In the genomic region with DNA sequence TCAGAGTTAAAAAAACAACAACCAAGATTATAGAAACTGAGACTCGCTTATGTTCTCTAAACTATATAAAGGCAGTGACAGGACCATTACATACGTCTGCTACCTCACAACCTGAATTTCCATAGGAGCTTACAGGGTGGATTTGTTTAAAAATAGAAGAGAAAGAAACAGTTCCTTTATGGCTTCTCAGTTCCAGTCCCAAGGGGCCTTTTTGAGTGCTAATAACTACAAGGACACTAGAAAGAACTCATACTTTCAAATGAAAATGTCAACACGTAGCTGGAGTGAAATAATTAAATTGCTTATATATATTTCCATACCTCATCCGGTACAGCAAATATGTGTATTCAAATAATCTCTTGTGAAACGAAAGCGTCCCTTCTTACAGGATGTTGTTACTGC, we compare ENCODE assay signal across 14 cellular contexts. TPM values are rescaled to one million over a fixed set of nuclear protein-coding genes. Genes with fewer than 3 reads are reported as not detected.
DNase-seq lines count a peak whose midpoint lies in the region; ATAC-seq and TF ChIP-seq lines count a peak whose summit lies in the region.
"Had no signal": no experiment of that assay in that cellular context is flagged by ENCODE, and none has a peak within 500 bp of the region (broad histone marks: within the 10 kb centered on the region; RNA-seq: fewer than 3 reads in every experiment).

No MANE protein-coding gene starts in this region.

- ATAC-seq in Right ventricle myocardium inferior (no peak), HG03280 (IDR thresholded peaks at IDR 0.05; ENCODE audit: unreplicated experiment) (peak; percentile 82)
- ATAC-seq: A549; activated CD8-positive, alpha-beta memory T cell treated with anti-CD3 and anti-CD28 coated beads, Interleukin-2, amount 10 ng/mL, durations not matched to agents 7 days and 5 days; HCT116; right lobe of liver; T-cell had no signal

- DNase-seq in left ventricle myocardium inferior = no peak
- no peak for DNase-seq in Right ventricle myocardium inferior (ENCODE audit: missing footprints)
- DNase-seq in stimulated activated CD4-positive, alpha-beta T cell treated with anti-CD3 and anti-CD28 coated beads, Interleukin-4, amount 100 ng/mL, for 4 hours = no peak
- no peak for DNase-seq in activated CD8-positive, alpha-beta memory T cell treated with anti-CD3 and anti-CD28 coated beads, Interleukin-2, amount 50 U/mL, for 48 hours
- no peak for DNase-seq in NOMO-1 (lab: John Stamatoyannopoulos, UW; ENCODE audit: unreplicated experiment in 2 of 2)
- no peak for DNase-seq in activated CD4-positive, alpha-beta T cell treated with anti-CD3 and anti-CD28 coated beads for 48 hours
- DNase-seq: activated CD8-positive, alpha-beta memory T cell treated with anti-CD3 and anti-CD28 coated beads, Interleukin-2, amount 10 ng/mL, durations not matched to agents 7 days and 5 days; DND-41; right lobe of liver; T-cell had no signal

- CTCF ChIA-PET in HEK293 (lab: Yijun Ruan, JAX) = interaction anchor here (0.6 to 1.0 kb wide), 2 partner anchors 21 to 77 kb away, joined by 3 read pairs; no protein-coding TSS in a partner anchor

- peaks cover 8% of the 10 kb centered on the region for H3K4me1 ChIP-seq in left ventricle myocardium inferior
- peaks cover 8% of the 10 kb centered on the region; the same call in 1 of the 2 replicates for H3K4me1 ChIP-seq in HEK293 (ENCODE audit: control insufficient read depth, insufficient read depth, low read length)
- H3K4me1 ChIP-seq: A549, right lobe of liver had no signal

- peak overlapping the region; percentile 34 for H3K27ac ChIP-seq in left ventricle myocardium inferior (replicated peaks)
- H3K27ac ChIP-seq in HEK293 (ENCODE audit: extremely low read depth, low read depth, low read length) = no peak overlapping the region
- H3K27ac ChIP-seq: A549, right lobe of liver had no signal

- TF ChIP-seq CTCF in left ventricle myocardium inferior (IDR thresholded peaks at IDR 0.05; ENCODE audit: borderline replicate concordance) = no peak
- TF ChIP-seq CTCF in HEK293 (tag by site-specific recombination; IDR thresholded peaks at IDR 0.05) = no peak

- intact Hi-C loops in left ventricle myocardium inferior (cut with micrococcal nuclease) (no loop called here), Right ventricle myocardium inferior (cut with DNase I) (no loop called here)

- H3K4me3 ChIP-seq in left ventricle myocardium inferior = peak overlapping the region; percentile 34
- H3K4me3 ChIP-seq in HEK293 (ENCODE audit: low read depth, low read length) = no peak overlapping the region
- H3K4me3 ChIP-seq: A549, right lobe of liver had no signal

- H3K36me3 ChIP-seq in left ventricle myocardium inferior = peaks cover 27% of the 10 kb centered on the region
- H3K36me3 ChIP-seq in HEK293 (ENCODE audit: control insufficient read depth in 2 of 2, insufficient read depth in 1 of 2, low read length in 2 of 2) = peaks cover 3 to 13% of the 10 kb centered on the region in 2 experiments; a peak in 2 of 3 replicates

- H3K27me3 ChIP-seq in left ventricle myocardium inferior (ENCODE audit: low read depth) = no peaks in the 10 kb centered on the region
- H3K27me3 ChIP-seq: right lobe of liver had no signal

- POLR2A ChIA-PET in HEK293 (lab: Yijun Ruan, JAX) = no interaction called here

- H3K9me3 ChIP-seq in left ventricle myocardium inferior (replicated peaks) = no peaks in the 10 kb centered on the region
- no peaks in the 10 kb centered on the region for H3K9me3 ChIP-seq in HEK293 (ENCODE audit: control insufficient read depth, insufficient read depth, low read depth, low read length)
- H3K9me3 ChIP-seq: A549, right lobe of liver had no signal

TF ChIP-seq in HEK293, 187 proteins besides CTCF, POLR2A, EP300 and RAD21:
- TF ChIP-seq OSR2 (tag by site-specific recombination; IDR thresholded peaks at IDR 0.05) = peak; percentile 40; the same call in 1 of the 2 replicates
- no peak for TF ChIP-seq ZNF114 (tag by site-specific recombination; IDR thresholded peaks at IDR 0.05)
- TF ChIP-seq, protein P1, sequence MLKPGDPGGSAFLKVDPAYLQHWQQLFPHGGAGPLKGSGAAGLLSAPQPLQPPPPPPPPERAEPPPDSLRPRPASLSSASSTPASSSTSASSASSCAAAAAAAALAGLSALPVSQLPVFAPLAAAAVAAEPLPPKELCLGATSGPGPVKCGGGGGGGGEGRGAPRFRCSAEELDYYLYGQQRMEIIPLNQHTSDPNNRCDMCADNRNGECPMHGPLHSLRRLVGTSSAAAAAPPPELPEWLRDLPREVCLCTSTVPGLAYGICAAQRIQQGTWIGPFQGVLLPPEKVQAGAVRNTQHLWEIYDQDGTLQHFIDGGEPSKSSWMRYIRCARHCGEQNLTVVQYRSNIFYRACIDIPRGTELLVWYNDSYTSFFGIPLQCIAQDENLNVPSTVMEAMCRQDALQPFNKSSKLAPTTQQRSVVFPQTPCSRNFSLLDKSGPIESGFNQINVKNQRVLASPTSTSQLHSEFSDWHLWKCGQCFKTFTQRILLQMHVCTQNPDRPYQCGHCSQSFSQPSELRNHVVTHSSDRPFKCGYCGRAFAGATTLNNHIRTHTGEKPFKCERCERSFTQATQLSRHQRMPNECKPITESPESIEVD (tag by site-specific recombination; IDR thresholded peaks at IDR 0.05) = peak; percentile 79
- TF ChIP-seq, protein P2, sequence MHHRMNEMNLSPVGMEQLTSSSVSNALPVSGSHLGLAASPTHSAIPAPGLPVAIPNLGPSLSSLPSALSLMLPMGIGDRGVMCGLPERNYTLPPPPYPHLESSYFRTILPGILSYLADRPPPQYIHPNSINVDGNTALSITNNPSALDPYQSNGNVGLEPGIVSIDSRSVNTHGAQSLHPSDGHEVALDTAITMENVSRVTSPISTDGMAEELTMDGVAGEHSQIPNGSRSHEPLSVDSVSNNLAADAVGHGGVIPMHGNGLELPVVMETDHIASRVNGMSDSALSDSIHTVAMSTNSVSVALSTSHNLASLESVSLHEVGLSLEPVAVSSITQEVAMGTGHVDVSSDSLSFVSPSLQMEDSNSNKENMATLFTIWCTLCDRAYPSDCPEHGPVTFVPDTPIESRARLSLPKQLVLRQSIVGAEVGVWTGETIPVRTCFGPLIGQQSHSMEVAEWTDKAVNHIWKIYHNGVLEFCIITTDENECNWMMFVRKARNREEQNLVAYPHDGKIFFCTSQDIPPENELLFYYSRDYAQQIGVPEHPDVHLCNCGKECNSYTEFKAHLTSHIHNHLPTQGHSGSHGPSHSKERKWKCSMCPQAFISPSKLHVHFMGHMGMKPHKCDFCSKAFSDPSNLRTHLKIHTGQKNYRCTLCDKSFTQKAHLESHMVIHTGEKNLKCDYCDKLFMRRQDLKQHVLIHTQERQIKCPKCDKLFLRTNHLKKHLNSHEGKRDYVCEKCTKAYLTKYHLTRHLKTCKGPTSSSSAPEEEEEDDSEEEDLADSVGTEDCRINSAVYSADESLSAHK (tag by site-specific recombination; IDR thresholded peaks at IDR 0.05) = peak; percentile 46; the same call in 1 of the 2 replicates
- TF ChIP-seq WT1 (tag by site-specific recombination; IDR thresholded peaks at IDR 0.05) = peak; percentile 57

RNA-seq across cellular contexts. Expression of a gene that starts 19.7 kb away (rescaled TPM):
- total RNA-seq in left ventricle myocardium inferior = 68.7 TPM
- 61.4 TPM for total RNA-seq in Right ventricle myocardium inferior
- total RNA-seq: activated CD8-positive, alpha-beta memory T cell treated with anti-CD3 and anti-CD28 coated beads, Interleukin-2, amount 10 ng/mL, durations not matched to agents 7 days and 5 days had no signal
